In the genomic region with DNA sequence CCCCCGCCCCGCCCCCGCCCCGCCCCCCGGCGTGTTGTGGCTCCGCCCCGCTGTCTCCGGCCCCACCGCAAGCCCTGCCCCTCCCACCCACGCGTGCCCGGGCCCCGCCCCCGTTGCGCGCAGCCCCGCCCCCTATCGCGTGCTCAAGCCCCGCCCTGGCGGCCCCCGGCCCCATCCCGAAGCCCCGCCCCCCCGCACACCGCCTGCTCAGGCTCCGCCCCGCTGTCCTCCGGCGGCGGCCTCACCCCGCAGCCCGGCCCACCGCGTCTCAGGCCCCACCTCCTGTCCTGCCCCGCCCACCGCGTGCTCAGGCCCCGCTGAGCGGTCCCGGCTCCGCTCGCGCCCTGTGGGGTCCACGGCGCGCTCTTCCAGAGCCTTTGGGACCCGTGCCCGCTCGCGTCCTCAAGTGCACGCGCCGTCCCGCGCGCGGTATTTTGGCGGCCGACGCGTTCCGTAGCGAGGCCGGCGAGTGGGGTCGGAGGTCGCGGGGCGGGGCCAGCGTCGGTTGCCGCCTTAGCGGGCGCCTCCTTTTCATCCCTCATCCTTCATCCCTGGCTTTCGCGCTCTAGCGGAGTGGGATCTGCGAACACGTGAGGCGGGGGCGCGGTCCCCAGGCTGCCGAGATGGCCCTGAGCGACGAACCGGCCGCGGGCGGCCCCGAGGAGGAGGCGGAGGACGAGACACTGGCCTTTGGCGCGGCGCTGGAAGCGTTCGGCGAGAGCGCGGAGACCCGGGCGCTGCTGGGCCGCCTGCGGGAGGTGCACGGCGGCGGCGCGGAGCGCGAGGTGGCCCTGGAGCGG, we compare ENCODE assay signal across 8 cellular contexts. TPM values are rescaled to one million over a fixed set of nuclear protein-coding genes. Genes with fewer than 3 reads are reported as not detected.
DNase-seq lines count a peak whose midpoint lies in the region; ATAC-seq and TF ChIP-seq lines count a peak whose summit lies in the region.

A gene (plus strand): TSS at position 495 of the 800 bp plus-strand sequence. CDS start 129 bp downstream, at position 624.

- peaks cover 0 to 10% (median 8%) of the 10 kb centered on the region in 3 donors for H3K4me1 Mint-ChIP-seq in IgD-negative memory B cell
- peaks cover 25% of the 10 kb centered on the region for H3K4me1 Mint-ChIP-seq in activated T-cell treated with anti-CD3 and anti-CD28 coated beads, Interleukin-2, amount 50 U/mL, for 4 hours (ENCODE audit: low read depth)

- H3K4me3 ChIP-seq in Peyer's patch (peak within 1 kb of the TSS; percentile 86 to 98 (median 90)), esophagus (ENCODE audit: low read depth in 1 of 2, low read length in 2 of 2) (peak within 1 kb of the TSS; percentile 81 to 92), muscle layer of colon (ENCODE audit: low read depth in 1 of 2, low read length in 2 of 2) (peak within 1 kb of the TSS; percentile 75 to 91)

- H3K27ac Mint-ChIP-seq in IgD-negative memory B cell: peak within 1 kb of the TSS; percentile 73 to 88 (median 74)

- H3K36me3 ChIP-seq in Peyer's patch (no peaks in the 10 kb centered on the region), esophagus (ENCODE audit: control insufficient read depth in 2 of 2, insufficient read depth in 2 of 2, low read length in 1 of 2) (no peaks in the 10 kb centered on the region), muscle layer of colon (ENCODE audit: insufficient read depth, low read length) (no peaks in the 10 kb centered on the region)

- no peaks in the 10 kb centered on the region for H3K36me3 Mint-ChIP-seq in IgD-negative memory B cell
- peaks cover 10% of the 10 kb centered on the region for H3K36me3 Mint-ChIP-seq in activated T-cell treated with anti-CD3 and anti-CD28 coated beads, Interleukin-2, amount 50 U/mL, for 4 hours (ENCODE audit: insufficient read depth)

- no peak for TF ChIP-seq CTCF in Peyer's patch (IDR thresholded peaks at IDR 0.05)

- H3K9ac ChIP-seq in muscle layer of colon (ENCODE audit: low read length): no peak within 1 kb of the TSS

- H3K9me3 ChIP-seq in Peyer's patch: no peaks in the 10 kb centered on the region
- no peaks in the 10 kb centered on the region for H3K9me3 ChIP-seq in esophagus (ENCODE audit: control insufficient read depth in 2 of 2, insufficient read depth in 1 of 2, low read depth in 1 of 2, low read length in 1 of 2)
- no peaks in the 10 kb centered on the region for H3K9me3 ChIP-seq in muscle layer of colon (ENCODE audit: low read length)

- DNase-seq in DMS 273 (lab: John Stamatoyannopoulos, UW; ENCODE audit: unreplicated experiment): peak; percentile 95
- DNase-seq in Peyer's patch: peak; percentile 87 to 93 (median 92)
- DNase-seq in activated T-cell treated with anti-CD3 and anti-CD28 coated beads, Interleukin-2, amount 50 U/mL, for 4 hours: peak; percentile 90
- peak; percentile 87 for DNase-seq in stimulated activated CD8-positive, alpha-beta memory T cell treated with anti-CD3 and anti-CD28 coated beads, Interleukin-4, amount 100 ng/mL, for 48 hours

- peak; percentile 28 to 43 for TF ChIP-seq POLR2A in Peyer's patch (IDR thresholded peaks at IDR 0.05)

- H3K4me1 ChIP-seq in Peyer's patch (peaks cover 0 to 22% (median 9%) of the 10 kb centered on the region in 4 donors), esophagus (ENCODE audit: control insufficient read depth in 2 of 2, insufficient read depth in 2 of 2, low read length in 1 of 2) (peaks cover 0 to 8% of the 10 kb centered on the region in 2 donors), muscle layer of colon (ENCODE audit: insufficient read depth, low read length) (peaks cover 12% of the 10 kb centered on the region)

- H3K27me3 ChIP-seq in Peyer's patch (no peaks in the 10 kb centered on the region), esophagus (ENCODE audit: control insufficient read depth in 1 of 2, insufficient read depth in 2 of 2, low read length in 2 of 2) (no peaks in the 10 kb centered on the region), muscle layer of colon (ENCODE audit: control insufficient read depth in 1 of 2, insufficient read depth in 2 of 2, low read length in 2 of 2) (no peaks in the 10 kb centered on the region)

- peaks cover 0 to 4% (median 0%) of the 10 kb centered on the region in 3 donors for H3K9me3 Mint-ChIP-seq in IgD-negative memory B cell
- H3K9me3 Mint-ChIP-seq in activated T-cell treated with anti-CD3 and anti-CD28 coated beads, Interleukin-2, amount 50 U/mL, for 4 hours: no peaks in the 10 kb centered on the region

- H3K27me3 Mint-ChIP-seq in IgD-negative memory B cell: no peaks in the 10 kb centered on the region
- no peaks in the 10 kb centered on the region for H3K27me3 Mint-ChIP-seq in activated T-cell treated with anti-CD3 and anti-CD28 coated beads, Interleukin-2, amount 50 U/mL, for 4 hours (ENCODE audit: low read depth)

- H3K4me3 Mint-ChIP-seq in IgD-negative memory B cell: peak within 1 kb of the TSS; percentile 83 to 91 (median 89)
- peak within 1 kb of the TSS; percentile 87 for H3K4me3 Mint-ChIP-seq in activated T-cell treated with anti-CD3 and anti-CD28 coated beads, Interleukin-2, amount 50 U/mL, for 4 hours

- H3K27ac ChIP-seq in Peyer's patch (peak within 1 kb of the TSS; percentile 81 to 91 (median 90)), esophagus (ENCODE audit: low read depth in 2 of 2, low read length in 1 of 2) (peak within 1 kb of the TSS; percentile 85 to 93), muscle layer of colon (ENCODE audit: low read depth, low read length) (peak within 1 kb of the TSS; percentile 85)

- ATAC-seq in GM21529 (IDR thresholded peaks at IDR 0.05; ENCODE audit: unreplicated experiment): peak; percentile 73
- ATAC-seq in activated T-cell treated with anti-CD3 and anti-CD28 coated beads, Interleukin-2, amount 50 U/mL, for 4 hours: peak; percentile 82 to 83

- 0 to 1% methylated on average over 81 to 111 of the region's 114 CpGs for WGBS in esophagus, 2 donors

RNA-seq across cellular contexts. Expression of the gene that starts here (rescaled TPM):
- polyA plus RNA-seq in IgD-negative memory B cell (19.4 TPM), esophagus (10 to 100 TPM; 54.4 to 62.8 TPM)
- 100 to 1,000 TPM in 1 of 4 donors, 10 to 100 TPM in 3; 58.7 to 130 (median 74.8) TPM for total RNA-seq in Peyer's patch
- 10 to 100 TPM; 63.5 to 76.7 (median 66.1) TPM for total RNA-seq in activated T-cell treated with anti-CD3 and anti-CD28 coated beads, Interleukin-2, amount 50 U/mL, for 4 hours

Comparison
In these comparisons a context has a peak if more than half of its experiments do, and no peak if none do; other contexts are left out.
1. Peak in every context shown above with its lines: DNase-seq, ATAC-seq, H3K4me3 ChIP-seq and H3K27ac ChIP-seq.